Comparison of ENCODE assay signal across 9 cellular contexts in the genomic region with DNA sequence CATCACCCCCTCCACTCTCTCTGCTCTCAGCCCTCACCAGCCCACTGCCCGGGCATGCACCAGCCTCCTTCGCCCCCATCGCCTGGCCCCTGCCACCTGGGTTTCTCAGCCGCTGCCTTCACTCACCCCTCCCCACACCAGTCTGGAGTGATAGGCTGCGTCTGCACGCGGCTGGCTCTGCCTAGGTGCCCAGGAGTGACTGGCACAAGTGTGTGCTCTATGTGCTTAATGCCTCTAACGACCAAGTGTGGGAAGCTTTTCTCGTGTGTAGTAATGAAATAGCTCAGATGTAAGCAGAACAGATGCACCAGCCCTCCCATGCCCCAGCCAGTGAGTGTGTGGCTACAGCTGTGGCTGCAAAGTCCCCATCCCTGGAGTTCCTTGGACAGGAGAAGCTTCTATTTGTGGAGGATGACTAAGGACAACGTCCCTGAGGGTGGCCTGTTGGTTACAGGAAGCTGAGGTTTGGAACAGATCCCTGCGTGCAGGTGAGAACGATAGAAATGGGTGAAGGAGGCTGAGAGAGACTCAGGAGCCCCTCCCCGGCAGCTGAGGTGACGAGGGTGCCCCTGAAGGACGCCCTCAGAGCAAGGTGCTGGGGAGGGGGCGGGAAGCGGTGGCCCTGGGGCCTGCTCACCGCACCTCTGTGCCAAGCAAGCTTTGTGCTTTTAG. TPM values are rescaled to one million over a fixed set of nuclear protein-coding genes. Genes with fewer than 3 reads are reported as not detected.
DNase-seq lines count a peak whose midpoint lies in the region; ATAC-seq and TF ChIP-seq lines count a peak whose summit lies in the region.
"Had no signal": no experiment of that assay in that cellular context is flagged by ENCODE, and none has a peak within 500 bp of the region (broad histone marks: within the 10 kb centered on the region; RNA-seq: fewer than 3 reads in every experiment).

No MANE protein-coding gene starts in this region.

- no peak overlapping the region for H3K4me3 ChIP-seq in smooth muscle cell
- H3K4me3 ChIP-seq in OCI-LY7 (ENCODE audit: low read depth, low read length, poor library complexity, severe bottlenecking) = no peak overlapping the region

- POLR2A ChIA-PET in activated CD4-positive, alpha-beta T cell treated with anti-CD3 and anti-CD28 coated beads, Interleukin-2, amount 10 ng/mL, durations not matched to agents 7 days and 5 days (lab: Charles Lee) = no interaction called here
- POLR2A ChIA-PET in OCI-LY7 (lab: Charles Lee) = interaction anchor here (0.6 kb wide), 1 partner anchor 689 kb away, joined by 5 read pairs; no protein-coding TSS in a partner anchor

- peak overlapping the region; percentile 82 for H3K27ac Mint-ChIP-seq in activated CD4-positive, alpha-beta T cell treated with anti-CD3 and anti-CD28 coated beads, Interleukin-2, amount 10 ng/mL, durations not matched to agents 7 days and 5 days
- H3K27ac Mint-ChIP-seq: stimulated activated naive CD8-positive, alpha-beta T cell treated with anti-CD3 and anti-CD28 coated beads, Interleukin-15, Interleukin-2, amounts not matched to agents 100 ng/mL and 50 ng/mL, for 24 hours had no signal

- H3K4me1 ChIP-seq in smooth muscle cell (ENCODE audit: low read depth) (peaks cover 17% of the 10 kb centered on the region), OCI-LY7 (ENCODE audit: insufficient read depth, low read length, poor library complexity, severe bottlenecking) (no peaks in the 10 kb centered on the region)

- peaks cover 33% of the 10 kb centered on the region for H3K4me1 Mint-ChIP-seq in activated CD4-positive, alpha-beta T cell treated with anti-CD3 and anti-CD28 coated beads, Interleukin-2, amount 10 ng/mL, durations not matched to agents 7 days and 5 days

- intact Hi-C loops in OCI-LY7 (cut with micrococcal nuclease; ENCODE audit: unreplicated experiment) = no loop called here

- H3K9me3 Mint-ChIP-seq in activated CD4-positive, alpha-beta T cell treated with anti-CD3 and anti-CD28 coated beads, Interleukin-2, amount 10 ng/mL, durations not matched to agents 7 days and 5 days = no peaks in the 10 kb centered on the region
- H3K9me3 Mint-ChIP-seq: stimulated activated naive CD8-positive, alpha-beta T cell treated with anti-CD3 and anti-CD28 coated beads, Interleukin-15, Interleukin-2, amounts not matched to agents 100 ng/mL and 50 ng/mL, for 24 hours had no signal

- H2AFZ ChIP-seq in smooth muscle cell (ENCODE audit: low read depth) (no peak overlapping the region), OCI-LY7 (ENCODE audit: low read length) (no peak overlapping the region)

- H3K9me3 ChIP-seq in smooth muscle cell (replicated peaks; ENCODE audit: low read depth) (no peaks in the 10 kb centered on the region), OCI-LY7 (ENCODE audit: low read length) (no peaks in the 10 kb centered on the region)

- no TSS peak for BruUV-seq in OCI-LY7 (replicated peaks; lab: Mats Ljungman, UMichigan)

- peak overlapping the region; percentile 65 for H3K27ac ChIP-seq in caudate nucleus (ENCODE audit: low read depth, low read length)
- H3K27ac ChIP-seq in smooth muscle cell (ENCODE audit: low read depth) = peak overlapping the region; percentile 42
- no peak overlapping the region for H3K27ac ChIP-seq in OCI-LY7 (ENCODE audit: low read depth, low read length, poor library complexity, severe bottlenecking)

- CTCF ChIA-PET in activated CD4-positive, alpha-beta T cell treated with anti-CD3 and anti-CD28 coated beads, Interleukin-2, amount 10 ng/mL, durations not matched to agents 7 days and 5 days (lab: Charles Lee) = interaction anchor here (0.9 to 1.7 kb wide), 3 partner anchors 11 to 19 kb away, joined by 3 read pairs; no protein-coding TSS in a partner anchor
- CTCF ChIA-PET in OCI-LY7 (lab: Charles Lee; ENCODE audit: unreplicated experiment) = no interaction called here

- H3K36me3 ChIP-seq in smooth muscle cell (ENCODE audit: low read depth) = no peaks in the 10 kb centered on the region
- H3K36me3 ChIP-seq in OCI-LY7 (ENCODE audit: insufficient read depth, low read length) = no peaks in the 10 kb centered on the region

- 80% methylated on average over 18 of the region's 18 CpGs for WGBS in smooth muscle cell (ENCODE audit: low lambda C conversion rate)

- H3K27me3 ChIP-seq in smooth muscle cell (ENCODE audit: low read depth) = no peaks in the 10 kb centered on the region

- H3K27me3 Mint-ChIP-seq in activated CD4-positive, alpha-beta T cell treated with anti-CD3 and anti-CD28 coated beads, Interleukin-2, amount 10 ng/mL, durations not matched to agents 7 days and 5 days = no peaks in the 10 kb centered on the region
- H3K27me3 Mint-ChIP-seq: stimulated activated naive CD8-positive, alpha-beta T cell treated with anti-CD3 and anti-CD28 coated beads, Interleukin-15, Interleukin-2, amounts not matched to agents 100 ng/mL and 50 ng/mL, for 24 hours had no signal

- H3K79me2 ChIP-seq in smooth muscle cell (ENCODE audit: low read depth) = peaks cover 6% of the 10 kb centered on the region
- no peaks in the 10 kb centered on the region for H3K79me2 ChIP-seq in OCI-LY7 (ENCODE audit: insufficient read depth, low read depth, low read length)

- DNase-seq in activated CD4-positive, alpha-beta T cell treated with anti-CD3 and anti-CD28 coated beads, Interleukin-2, amount 10 ng/mL, durations not matched to agents 7 days and 5 days = peak; percentile 21
- DNase-seq in activated CD4-positive, alpha-beta T cell treated with anti-CD3 and anti-CD28 coated beads for 4 hours = no peak
- DNase-seq in NCI-H1694 treated with DMSO at 0.1 percent for 48 hours (lab: John Stamatoyannopoulos, UW) = peak; percentile 18
- DNase-seq in caudate nucleus (lab: John Stamatoyannopoulos, UW) = peak in 2 of 61 donors; percentile 25 to 76
- no peak for DNase-seq in smooth muscle cell (lab: John Stamatoyannopoulos, UW; ENCODE audit: unreplicated experiment)
- DNase-seq in stimulated activated CD4-positive, alpha-beta T cell treated with anti-CD3 and anti-CD28 coated beads, Interleukin-4, amount 100 ng/mL, for 4 hours = no peak
- DNase-seq in OCI-LY7 (ENCODE audit: low spot score) = no peak

- no peak for ATAC-seq in HG03521 (IDR thresholded peaks at IDR 0.05; ENCODE audit: unreplicated experiment)

- no peaks in the 10 kb centered on the region for H3K36me3 Mint-ChIP-seq in activated CD4-positive, alpha-beta T cell treated with anti-CD3 and anti-CD28 coated beads, Interleukin-2, amount 10 ng/mL, durations not matched to agents 7 days and 5 days (ENCODE audit: low read depth)

- peaks cover 12% of the 10 kb centered on the region for H3F3A ChIP-seq in smooth muscle cell (ENCODE audit: low read depth)

- TF ChIP-seq CTCF in smooth muscle cell (IDR thresholded peaks at IDR 0.05; ENCODE audit: borderline replicate concordance, insufficient read depth, poor library complexity, severe bottlenecking) (no peak), OCI-LY7 (conservative IDR thresholded peaks at IDR 0.05; ENCODE audit: low read length) (no peak)

- H3K9ac ChIP-seq in smooth muscle cell (ENCODE audit: low read depth) = no peak overlapping the region

- peak overlapping the region; percentile 22 for H3K4me2 ChIP-seq in smooth muscle cell
- no peak overlapping the region for H3K4me2 ChIP-seq in OCI-LY7 (ENCODE audit: low read length)

- H3K4me3 Mint-ChIP-seq in activated CD4-positive, alpha-beta T cell treated with anti-CD3 and anti-CD28 coated beads, Interleukin-2, amount 10 ng/mL, durations not matched to agents 7 days and 5 days = no peak overlapping the region
- H3K4me3 Mint-ChIP-seq: stimulated activated naive CD8-positive, alpha-beta T cell treated with anti-CD3 and anti-CD28 coated beads, Interleukin-15, Interleukin-2, amounts not matched to agents 100 ng/mL and 50 ng/mL, for 24 hours had no signal

- H3K9me2 ChIP-seq in OCI-LY7 (ENCODE audit: insufficient read depth, low read length) = no peaks in the 10 kb centered on the region

- H4K20me1 ChIP-seq in smooth muscle cell (ENCODE audit: low read depth) = peaks cover 16% of the 10 kb centered on the region
- no peaks in the 10 kb centered on the region for H4K20me1 ChIP-seq in OCI-LY7 (ENCODE audit: insufficient read depth, low read length)

RNA-seq across cellular contexts. Expression of a gene that starts 35.6 kb away (rescaled TPM):
- total RNA-seq in activated CD4-positive, alpha-beta T cell treated with anti-CD3 and anti-CD28 coated beads, Interleukin-2, amount 10 ng/mL, durations not matched to agents 7 days and 5 days = 10 to 100 TPM; 63.1 to 68.4 TPM
- 6.1 and 7.5 TPM in 2 replicates for total RNA-seq in smooth muscle cell
- polyA plus RNA-seq in smooth muscle cell = 6.5 and 15.2 TPM in 2 replicates
- total RNA-seq in OCI-LY7 (2014; rRNA removed; shearing (Covaris generic)) = 3.4 and 8.8 TPM in 2 replicates
- 22.1 and 23.1 TPM in 2 replicates for total RNA-seq in OCI-LY7 (2022)

Comparison
In these comparisons a context has a peak if more than half of its experiments do, and no peak if none do; other contexts are left out.
1. DNase-seq: peak in activated CD4-positive, alpha-beta T cell treated with anti-CD3 and anti-CD28 coated beads, Interleukin-2, amount 10 ng/mL, durations not matched to agents 7 days and 5 days (single experiment) and NCI-H1694 treated with DMSO at 0.1 percent for 48 hours (single experiment); none in activated CD4-positive, alpha-beta T cell treated with anti-CD3 and anti-CD28 coated beads for 4 hours (0 of 2), smooth muscle cell (single experiment), stimulated activated CD4-positive, alpha-beta T cell treated with anti-CD3 and anti-CD28 coated beads, Interleukin-4, amount 100 ng/mL, for 4 hours (0 of 2) and OCI-LY7 (single experiment).